In the genomic region with DNA sequence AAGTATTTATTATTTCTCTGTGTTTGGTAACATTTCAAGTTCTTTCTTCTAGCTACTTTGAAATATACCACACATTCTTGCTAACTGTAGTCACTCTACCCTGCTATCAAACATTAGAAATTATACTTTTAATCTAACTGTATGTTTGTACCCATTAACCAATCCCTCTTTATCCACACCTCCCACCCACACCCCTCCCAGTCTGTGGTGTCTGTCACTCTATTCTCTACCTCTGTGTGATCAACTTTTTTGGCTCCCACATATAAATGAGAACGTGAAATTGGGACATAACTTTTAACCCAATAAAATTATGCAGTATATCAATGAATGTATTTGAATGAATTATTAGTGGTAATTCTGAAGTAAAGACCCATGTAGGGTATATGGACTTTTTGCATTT, we compare ENCODE assay signal across 8 cellular contexts.
"Had no signal": no experiment of that assay in that cellular context is flagged by ENCODE, and none has a peak within 500 bp of the region (broad histone marks: within the 10 kb centered on the region; RNA-seq: fewer than 3 reads in every experiment).

No MANE protein-coding gene starts in this region.

- H3K4me3 ChIP-seq: GM23338 had no signal

- FAIRE-seq: H1, HTR-8/SVneo had no signal

- H3K9me3 Mint-ChIP-seq: GM23338, H9, IgD-negative memory B cell had no signal

- H3K4me3 Mint-ChIP-seq: GM23338, H9, IgD-negative memory B cell had no signal

- H3K4me2 ChIP-seq: GM23338, KMS-11 had no signal

- H3K27me3 Mint-ChIP-seq: IgD-negative memory B cell had no signal

- H3K4me1 Mint-ChIP-seq: GM23338, H9 had no signal

- H3K27ac ChIP-seq: KMS-11 had no signal

- DNase-seq: H9, HCEC 1CT, KBM-7 had no signal

- H3K27ac Mint-ChIP-seq: GM23338, H9, IgD-negative memory B cell had no signal

- H3K9ac ChIP-seq: KMS-11 had no signal

- H2AFZ ChIP-seq: GM23338 had no signal

- ATAC-seq: GM23338 had no signal
